Comparison of ENCODE assay signal across 22 cellular contexts in the genomic region with DNA sequence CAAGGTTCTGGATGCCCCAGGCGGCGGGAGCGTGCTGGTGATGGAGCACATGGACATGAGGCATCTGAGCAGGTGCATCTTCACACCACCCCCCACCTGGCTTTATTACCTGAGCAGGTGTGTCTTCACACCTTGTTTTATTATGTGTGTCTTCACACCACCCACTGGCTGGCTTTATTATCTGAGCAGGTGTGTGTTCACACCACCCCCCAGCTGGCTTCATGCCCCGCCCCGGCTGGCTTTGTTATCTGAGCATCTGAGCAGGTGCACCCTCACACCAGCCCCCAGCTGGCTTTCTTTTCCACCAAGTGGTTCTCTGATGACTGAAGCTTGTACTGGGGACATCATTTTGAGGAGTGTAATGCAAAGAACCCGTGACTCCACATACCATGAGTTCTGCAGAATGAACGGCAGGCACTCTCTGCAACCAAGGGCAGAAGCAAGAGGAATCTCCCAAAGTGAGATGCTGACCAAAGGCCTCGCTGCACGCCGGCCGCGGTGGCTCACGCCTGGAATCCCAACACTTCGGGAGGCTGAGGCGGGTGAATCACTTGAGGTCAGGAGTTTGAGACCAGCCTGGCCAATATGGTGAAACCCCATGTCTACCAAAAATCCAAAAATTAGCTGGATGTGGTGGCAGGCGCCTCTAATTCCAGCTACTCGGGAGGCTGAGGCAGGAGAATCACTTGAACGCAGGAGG. TPM values are rescaled to one million over a fixed set of nuclear protein-coding genes. Genes with fewer than 3 reads are reported as not detected.
A peak's percentile ranks its signal among the peaks of the same experiment; 100 is the strongest.
DNase-seq lines count a peak whose midpoint lies in the region; ATAC-seq lines count a peak whose summit lies in the region.
"Had no signal": no experiment of that assay in that cellular context is flagged by ENCODE, and none has a peak within 500 bp of the region (broad histone marks: within the 10 kb centered on the region; RNA-seq: fewer than 3 reads in every experiment).

No MANE protein-coding gene starts in this region.

- no peak for DNase-seq in activated CD4-positive, alpha-beta T cell treated with anti-CD3 and anti-CD28 coated beads, Interleukin-2, amount 10 ng/mL, durations not matched to agents 24 days and 14 days
- no peak for DNase-seq in activated CD4-positive, alpha-beta T cell treated with anti-CD3 and anti-CD28 coated beads for 1 hour
- DNase-seq in DMS53 treated with DMSO at 0.1 percent for 48 hours (lab: John Stamatoyannopoulos, UW; ENCODE audit: unreplicated experiment) (peak; percentile 23), NCI-H2196 treated with DMSO at 0.1 percent for 48 hours (lab: John Stamatoyannopoulos, UW; ENCODE audit: unreplicated experiment) (peak; percentile 31), naive B cell (no peak)
- DNase-seq in activated CD8-positive, alpha-beta memory T cell treated with anti-CD3 and anti-CD28 coated beads, Interleukin-2, amount 50 U/mL, for 48 hours = no peak
- DNase-seq: activated gamma-delta T cell treated with Interleukin-2 at 50 U/mL for 16 hours; dorsolateral prefrontal cortex; H7; Karpas-422; left lung; midbrain; NCI-H1092; small intestine; stimulated activated CD4-positive, alpha-beta T cell treated with anti-CD3 and anti-CD28 coated beads, Interleukin-2, amount 100 ng/mL, for 48 hours; stimulated activated naive CD4-positive, alpha-beta T cell treated with Interleukin-2 at 50 U/mL for 16 hours; thyroid gland had no signal

- H3K9me3 Mint-ChIP-seq in activated CD4-positive, alpha-beta T cell treated with anti-CD3 and anti-CD28 coated beads, Interleukin-2, amount 10 ng/mL, durations not matched to agents 24 days and 14 days = no peaks in the 10 kb centered on the region
- no peaks in the 10 kb centered on the region for H3K9me3 Mint-ChIP-seq in naive B cell
- H3K9me3 Mint-ChIP-seq: central memory CD8-positive, alpha-beta T cell had no signal

- H3K4me3 Mint-ChIP-seq in activated CD4-positive, alpha-beta T cell treated with anti-CD3 and anti-CD28 coated beads, Interleukin-2, amount 10 ng/mL, durations not matched to agents 24 days and 14 days = peak overlapping the region; percentile 95
- H3K4me3 Mint-ChIP-seq in naive B cell = peak overlapping the region in 7 of 8 donors; percentile 3 to 95 (median 85)

- ATAC-seq in naive B cell (ENCODE audit: low read depth in 2 of 2) (no peak), GM21447 (IDR thresholded peaks at IDR 0.05; ENCODE audit: unreplicated experiment) (no peak), HG02852 (IDR thresholded peaks at IDR 0.05; ENCODE audit: unreplicated experiment) (no peak)
- ATAC-seq: activated CD4-positive, CD25-positive, alpha-beta regulatory T cell treated with anti-CD3 and anti-CD28 coated beads, Interleukin-2, amount 50 U/mL, for 24 hours; left lung had no signal

- H3K27ac Mint-ChIP-seq in activated CD4-positive, alpha-beta T cell treated with anti-CD3 and anti-CD28 coated beads, Interleukin-2, amount 10 ng/mL, durations not matched to agents 24 days and 14 days = no peak overlapping the region
- no peak overlapping the region for H3K27ac Mint-ChIP-seq in naive B cell

- intact Hi-C loops in activated CD4-positive, alpha-beta T cell treated with anti-CD3 and anti-CD28 coated beads, Interleukin-2, amount 10 ng/mL, durations not matched to agents 24 days and 14 days (cut with micrococcal nuclease) = no loop called here

- no peaks in the 10 kb centered on the region for H3K27me3 Mint-ChIP-seq in activated CD4-positive, alpha-beta T cell treated with anti-CD3 and anti-CD28 coated beads, Interleukin-2, amount 10 ng/mL, durations not matched to agents 24 days and 14 days
- H3K27me3 Mint-ChIP-seq in naive B cell = no peaks in the 10 kb centered on the region
- H3K27me3 Mint-ChIP-seq: central memory CD8-positive, alpha-beta T cell had no signal

- peaks cover 19% of the 10 kb centered on the region for H3K4me1 Mint-ChIP-seq in activated CD4-positive, alpha-beta T cell treated with anti-CD3 and anti-CD28 coated beads, Interleukin-2, amount 10 ng/mL, durations not matched to agents 24 days and 14 days
- H3K4me1 Mint-ChIP-seq in naive B cell = peaks cover 17 to 28% (median 25%) of the 10 kb centered on the region in 3 donors

- peaks cover 29% of the 10 kb centered on the region for H3K36me3 Mint-ChIP-seq in activated CD4-positive, alpha-beta T cell treated with anti-CD3 and anti-CD28 coated beads, Interleukin-2, amount 10 ng/mL, durations not matched to agents 24 days and 14 days (ENCODE audit: low read depth)
- H3K36me3 Mint-ChIP-seq in naive B cell = peaks cover 9 to 11% of the 10 kb centered on the region in 2 donors

RNA-seq across cellular contexts. Expression of gene FN3KRP, which starts 2.6 kb away (rescaled TPM):
- total RNA-seq in activated CD4-positive, alpha-beta T cell treated with anti-CD3 and anti-CD28 coated beads, Interleukin-2, amount 10 ng/mL, durations not matched to agents 24 days and 14 days = 38.7 and 43.4 TPM in 2 replicates
- polyA plus RNA-seq in naive B cell (ENCODE audit: low read depth in 6 of 6) = 10 to 100 TPM; 20.0 to 27.7 (median 25.8) TPM

RNA-seq across cellular contexts. Expression of gene FN3K, which starts 16.3 kb away (rescaled TPM):
- 2.9 and 3.7 TPM in 2 replicates for total RNA-seq in activated CD4-positive, alpha-beta T cell treated with anti-CD3 and anti-CD28 coated beads, Interleukin-2, amount 10 ng/mL, durations not matched to agents 24 days and 14 days
- not detected for polyA plus RNA-seq in naive B cell (ENCODE audit: low read depth in 6 of 6)
- total RNA-seq: HT1080 had no signal

RNA-seq across cellular contexts. Expression of gene RAB40B, which starts 20.6 kb away (rescaled TPM):
- 4.9 and 5.4 TPM in 2 replicates for total RNA-seq in activated CD4-positive, alpha-beta T cell treated with anti-CD3 and anti-CD28 coated beads, Interleukin-2, amount 10 ng/mL, durations not matched to agents 24 days and 14 days
- polyA plus RNA-seq in naive B cell (ENCODE audit: low read depth in 6 of 6) = 1 to 10 TPM; 1.2 to 3.0 (median 2.3) TPM

RNA-seq across cellular contexts. Expression of gene TBCD, which starts 32.7 kb away (rescaled TPM):
- total RNA-seq in activated CD4-positive, alpha-beta T cell treated with anti-CD3 and anti-CD28 coated beads, Interleukin-2, amount 10 ng/mL, durations not matched to agents 24 days and 14 days = 117 and 122 TPM in 2 replicates
- 10 to 100 TPM; 23.6 to 34.7 (median 27.5) TPM for polyA plus RNA-seq in naive B cell (ENCODE audit: low read depth in 6 of 6)

Comparison
In these comparisons a context has a peak if more than half of its experiments do, and no peak if none do; other contexts are left out.
1. DNase-seq: peak in DMS53 treated with DMSO at 0.1 percent for 48 hours (single experiment) and NCI-H2196 treated with DMSO at 0.1 percent for 48 hours (single experiment); none in activated CD4-positive, alpha-beta T cell treated with anti-CD3 and anti-CD28 coated beads, Interleukin-2, amount 10 ng/mL, durations not matched to agents 24 days and 14 days (single experiment), activated CD4-positive, alpha-beta T cell treated with anti-CD3 and anti-CD28 coated beads for 1 hour (single experiment), naive B cell (single experiment) and activated CD8-positive, alpha-beta memory T cell treated with anti-CD3 and anti-CD28 coated beads, Interleukin-2, amount 50 U/mL, for 48 hours (single experiment).